In genomic region chr21:15559612-15560011, GRCh38 we compare ENCODE assay signal across 26 cellular contexts.
DNase-seq lines count a peak whose midpoint lies in the region; ATAC-seq and TF ChIP-seq lines count a peak whose summit lies in the region.
"Had no signal": no experiment of that assay in that cellular context is flagged by ENCODE, and none has a peak within 500 bp of the region (broad histone marks: within the 10 kb centered on the region; RNA-seq: fewer than 3 reads in every experiment).

No MANE protein-coding gene starts in this region.

- H2AFZ ChIP-seq in GM23338 = peak overlapping the region; percentile 5
- H2AFZ ChIP-seq in neural progenitor cell (replicated peaks) = peak overlapping the region; percentile 1
- H2AFZ ChIP-seq in neuronal stem cell (ENCODE audit: low read length) = no peak overlapping the region

- DNase-seq in GM23338 (ENCODE audit: low spot score) (no peak), WTC11 (ENCODE audit: low spot score) (no peak), neural progenitor cell (ENCODE audit: low spot score) (no peak), chondrocyte (ENCODE audit: low spot score) (no peak), neuronal stem cell (ENCODE audit: low spot score) (no peak), kidney tubule cell (ENCODE audit: low spot score) (no peak)
- DNase-seq: 8988T; ACHN; BE2C; C1 segment of cervical spinal cord; CD4-positive, alpha-beta memory T cell; CD4-positive, CD25-positive, alpha-beta regulatory T cell; CD8-positive, alpha-beta memory T cell; COR-L47; DMS 273 treated with DMSO at 0.1 percent for 48 hours; DMS153; DMS53; DMS79; DND-41; EL; GDM1 had no signal

- H2BK5ac ChIP-seq in neuronal stem cell (ENCODE audit: low read length) = no peak overlapping the region

- H2BK12ac ChIP-seq in neuronal stem cell (ENCODE audit: low read length) = no peak overlapping the region

- H3K9me3 ChIP-seq in neural progenitor cell (ENCODE audit: low read depth) = no peaks in the 10 kb centered on the region
- H3K9me3 ChIP-seq in neuronal stem cell (replicated peaks in 1 of 2; ENCODE audit: control insufficient read depth in 2 of 2, insufficient read depth in 1 of 2, low read depth in 1 of 2, low read length in 2 of 2) = no peaks in the 10 kb centered on the region
- H3K9me3 ChIP-seq: BE2C had no signal

- CTCF ChIA-PET in WTC11 (lab: Charles Lee) = interaction anchor here (1.1 kb wide), 1 partner anchor 77 kb away, joined by 3 read pairs; no protein-coding TSS in a partner anchor

- H2BK120ac ChIP-seq in neuronal stem cell (ENCODE audit: low read depth, low read length) = no peak overlapping the region

- H3K79me1 ChIP-seq in neuronal stem cell (ENCODE audit: low read depth, low read length) = no peaks in the 10 kb centered on the region

- H3K27ac ChIP-seq in GM23338 (ENCODE audit: low read depth) (no peak overlapping the region), neural progenitor cell (no peak overlapping the region), neuronal stem cell (replicated peaks; ENCODE audit: low read length) (no peak overlapping the region)
- H3K27ac ChIP-seq: BLaER1 had no signal

- H3K27me3 ChIP-seq in GM23338 (ENCODE audit: insufficient read depth) (no peaks in the 10 kb centered on the region), neural progenitor cell (no peaks in the 10 kb centered on the region), neuronal stem cell (ENCODE audit: control insufficient read depth in 3 of 3, insufficient read depth in 3 of 3, low read depth in 1 of 3, low read length in 3 of 3) (no peaks in the 10 kb centered on the region)
- H3K27me3 ChIP-seq: BE2C, BLaER1 had no signal

- H3K23ac ChIP-seq in neuronal stem cell (ENCODE audit: low read depth, low read length, poor library complexity) = no peak overlapping the region

- H3K18ac ChIP-seq in neuronal stem cell (ENCODE audit: low read length) = no peak overlapping the region

- no peaks in the 10 kb centered on the region for H3K79me2 ChIP-seq in GM23338 (replicated peaks; ENCODE audit: insufficient read depth)
- H3K79me2 ChIP-seq in neural progenitor cell (ENCODE audit: low read depth) = no peaks in the 10 kb centered on the region

- H4K91ac ChIP-seq in neuronal stem cell (ENCODE audit: low read depth, low read length, poor library complexity) = no peak overlapping the region

- H3K4me3 ChIP-seq in GM23338 (no peak overlapping the region), neural progenitor cell (no peak overlapping the region), neuronal stem cell (ENCODE audit: low read length in 2 of 2) (no peak overlapping the region)
- H3K4me3 ChIP-seq: BLaER1, GM12878 had no signal

- H3K4me2 ChIP-seq in GM23338 = peak overlapping the region; percentile 63
- no peak overlapping the region for H3K4me2 ChIP-seq in neural progenitor cell
- no peak overlapping the region for H3K4me2 ChIP-seq in neuronal stem cell (ENCODE audit: insufficient read depth, low read length, poor library complexity, severe bottlenecking)
- H3K4me2 ChIP-seq: BLaER1 had no signal

- H3K4ac ChIP-seq in neuronal stem cell (ENCODE audit: low read length) = no peak overlapping the region

- WGBS in neuronal stem cell (ENCODE audit: extremely low coverage in 2 of 2, insufficient read length in 2 of 2, insufficient replicate concordance in 1 of 2), 2 donors = no CpG with 5 or more reads among the region's 2 CpGs

- H4K8ac ChIP-seq in neuronal stem cell (ENCODE audit: low read depth, low read length) = no peak overlapping the region

- POLR2A ChIA-PET in WTC11 (lab: Charles Lee) = no interaction called here

- no peak overlapping the region for H2AK5ac ChIP-seq in neuronal stem cell (ENCODE audit: low read depth, low read length)

- H3F3A ChIP-seq in GM23338 (replicated peaks; ENCODE audit: low read depth) = no peaks in the 10 kb centered on the region
- H3F3A ChIP-seq in neural progenitor cell (ENCODE audit: low read depth) = no peaks in the 10 kb centered on the region

- no peaks in the 10 kb centered on the region; the same call in none of the 2 replicates for H3K9me2 ChIP-seq in GM23338 (ENCODE audit: insufficient read depth)

- peaks cover 15% of the 10 kb centered on the region; the same call in 2 of the 3 replicates for H3K9me3 Mint-ChIP-seq in GM23338
- H3K9me3 Mint-ChIP-seq in WTC11 = peaks cover 25% of the 10 kb centered on the region
- peaks cover 1% of the 10 kb centered on the region for H3K9me3 Mint-ChIP-seq in neural progenitor cell
- H3K9me3 Mint-ChIP-seq in stimulated activated memory B cell treated with anti-CD40 and anti-IgM and Interleukin-4, amounts not matched to agents 10 μg/mL and 1 μg/mL and 100 μg/mL, for 72 hours = peaks cover 3% of the 10 kb centered on the region
- H3K9me3 Mint-ChIP-seq in chondrocyte (ENCODE audit: low read depth) = peaks cover 4% of the 10 kb centered on the region
- H3K9me3 Mint-ChIP-seq: CD8-positive, alpha-beta memory T cell had no signal

- no peak overlapping the region for H3K14ac ChIP-seq in neuronal stem cell (ENCODE audit: low read length)

- H3K27ac Mint-ChIP-seq in GM23338 (no peak overlapping the region), WTC11 (peak overlapping the region; percentile 3), neural progenitor cell (no peak overlapping the region), chondrocyte (ENCODE audit: unreplicated experiment) (no peak overlapping the region)
- no peak overlapping the region for H3K27ac Mint-ChIP-seq in stimulated activated memory B cell treated with anti-CD40 and anti-IgM and Interleukin-4, amounts not matched to agents 10 μg/mL and 1 μg/mL and 100 μg/mL, for 72 hours
- H3K27ac Mint-ChIP-seq: CD14-positive monocyte; CD4-positive, alpha-beta memory T cell; CD4-positive, CD25-positive, alpha-beta regulatory T cell; CD8-positive, alpha-beta memory T cell had no signal

- H3K4me1 Mint-ChIP-seq in GM23338 (peaks cover 28% of the 10 kb centered on the region), WTC11 (peaks cover 30% of the 10 kb centered on the region), neural progenitor cell (no peaks in the 10 kb centered on the region), chondrocyte (ENCODE audit: low read depth) (no peaks in the 10 kb centered on the region)
- H3K4me1 Mint-ChIP-seq in stimulated activated memory B cell treated with anti-CD40 and anti-IgM and Interleukin-4, amounts not matched to agents 10 μg/mL and 1 μg/mL and 100 μg/mL, for 72 hours = peaks cover 16% of the 10 kb centered on the region
- H3K4me1 Mint-ChIP-seq: CD14-positive monocyte had no signal

- no peak for ATAC-seq in GM23338
- ATAC-seq in WTC11 = no peak
- peak; percentile 58 for ATAC-seq in stimulated activated memory B cell treated with anti-CD40 and anti-IgM and Interleukin-4, amounts not matched to agents 10 μg/mL and 1 μg/mL and 100 μg/mL, for 72 hours
- ATAC-seq in GM19328 (IDR thresholded peaks at IDR 0.05; ENCODE audit: unreplicated experiment) = no peak
- ATAC-seq: GM12878 had no signal

- TF ChIP-seq CTCF in GM23338 (conservative IDR thresholded peaks at IDR 0.05; ENCODE audit: low read depth in 2 of 2) (no peak), WTC11 (IDR thresholded peaks at IDR 0.05) (no peak), neural progenitor cell (IDR thresholded peaks at IDR 0.05) (no peak), chondrocyte (IDR thresholded peaks at IDR 0.05) (no peak)

- H3K36me3 Mint-ChIP-seq in GM23338 (ENCODE audit: low read depth) (peaks cover 15% of the 10 kb centered on the region), WTC11 (peaks cover 24% of the 10 kb centered on the region), neural progenitor cell (no peaks in the 10 kb centered on the region), chondrocyte (ENCODE audit: low read depth) (no peaks in the 10 kb centered on the region)
- H3K36me3 Mint-ChIP-seq in stimulated activated memory B cell treated with anti-CD40 and anti-IgM and Interleukin-4, amounts not matched to agents 10 μg/mL and 1 μg/mL and 100 μg/mL, for 72 hours = no peaks in the 10 kb centered on the region
- H3K36me3 Mint-ChIP-seq: CD14-positive monocyte; CD4-positive, alpha-beta memory T cell; CD4-positive, CD25-positive, alpha-beta regulatory T cell; CD8-positive, alpha-beta memory T cell had no signal

- H4K20me1 ChIP-seq in GM23338 (replicated peaks; ENCODE audit: insufficient read depth) = no peaks in the 10 kb centered on the region
- no peaks in the 10 kb centered on the region for H4K20me1 ChIP-seq in neural progenitor cell (ENCODE audit: low read depth)
- H4K20me1 ChIP-seq: BLaER1 had no signal

- peaks cover 20% of the 10 kb centered on the region for H3K4me1 ChIP-seq in GM23338 (ENCODE audit: insufficient read depth)
- H3K4me1 ChIP-seq in neural progenitor cell = peaks cover 12% of the 10 kb centered on the region
- H3K4me1 ChIP-seq in neuronal stem cell (ENCODE audit: control insufficient read depth in 2 of 2, insufficient read depth in 1 of 2, low read depth in 1 of 2, low read length in 2 of 2) = no peaks in the 10 kb centered on the region
- H3K4me1 ChIP-seq: BLaER1 had no signal

- H3K36me3 ChIP-seq in GM23338 (ENCODE audit: insufficient read depth) = no peaks in the 10 kb centered on the region; the same call in 1 of the 2 replicates
- no peaks in the 10 kb centered on the region for H3K36me3 ChIP-seq in neural progenitor cell
- H3K36me3 ChIP-seq in neuronal stem cell (replicated peaks in 1 of 2; ENCODE audit: control insufficient read depth in 2 of 2, insufficient read depth in 2 of 2, low read length in 2 of 2) = no peaks in the 10 kb centered on the region
- H3K36me3 ChIP-seq: BE2C, BLaER1 had no signal

- H3K4me3 Mint-ChIP-seq in GM23338 = no peak overlapping the region
- H3K4me3 Mint-ChIP-seq in WTC11 = no peak overlapping the region
- H3K4me3 Mint-ChIP-seq in neural progenitor cell = no peak overlapping the region
- H3K4me3 Mint-ChIP-seq in stimulated activated memory B cell treated with anti-CD40 and anti-IgM and Interleukin-4, amounts not matched to agents 10 μg/mL and 1 μg/mL and 100 μg/mL, for 72 hours = no peak overlapping the region
- H3K4me3 Mint-ChIP-seq in chondrocyte (ENCODE audit: unreplicated experiment) = no peak overlapping the region
- H3K4me3 Mint-ChIP-seq: CD14-positive monocyte; CD4-positive, alpha-beta memory T cell; CD4-positive, CD25-positive, alpha-beta regulatory T cell; CD8-positive, alpha-beta memory T cell had no signal

- no peaks in the 10 kb centered on the region for H3K27me3 Mint-ChIP-seq in GM23338 (ENCODE audit: insufficient read depth, low read depth, poor library complexity)
- peaks cover 36% of the 10 kb centered on the region for H3K27me3 Mint-ChIP-seq in WTC11 (ENCODE audit: low read depth)
- H3K27me3 Mint-ChIP-seq in neural progenitor cell (ENCODE audit: insufficient read depth, low read depth) = no peaks in the 10 kb centered on the region
- H3K27me3 Mint-ChIP-seq in stimulated activated memory B cell treated with anti-CD40 and anti-IgM and Interleukin-4, amounts not matched to agents 10 μg/mL and 1 μg/mL and 100 μg/mL, for 72 hours = peaks cover 11% of the 10 kb centered on the region
- peaks cover 25% of the 10 kb centered on the region for H3K27me3 Mint-ChIP-seq in chondrocyte (ENCODE audit: low read depth)

- H2BK15ac ChIP-seq in neuronal stem cell (ENCODE audit: low read length) = no peak overlapping the region

- H3K9ac ChIP-seq in neural progenitor cell (no peak overlapping the region), neuronal stem cell (ENCODE audit: low read depth, low read length, poor library complexity) (no peak overlapping the region)
- H3K9ac ChIP-seq: BLaER1 had no signal

TF ChIP-seq in GM23338, 12 proteins besides CTCF, POLR2A, EP300 and RAD21 (continues in another document):
- TF ChIP-seq ZNF331 (CRISPR knock-in tag; IDR thresholded peaks at IDR 0.05; ENCODE audit: low read depth) = no peak
